20 cellular contexts compared by ENCODE assay signal in the genomic region with DNA sequence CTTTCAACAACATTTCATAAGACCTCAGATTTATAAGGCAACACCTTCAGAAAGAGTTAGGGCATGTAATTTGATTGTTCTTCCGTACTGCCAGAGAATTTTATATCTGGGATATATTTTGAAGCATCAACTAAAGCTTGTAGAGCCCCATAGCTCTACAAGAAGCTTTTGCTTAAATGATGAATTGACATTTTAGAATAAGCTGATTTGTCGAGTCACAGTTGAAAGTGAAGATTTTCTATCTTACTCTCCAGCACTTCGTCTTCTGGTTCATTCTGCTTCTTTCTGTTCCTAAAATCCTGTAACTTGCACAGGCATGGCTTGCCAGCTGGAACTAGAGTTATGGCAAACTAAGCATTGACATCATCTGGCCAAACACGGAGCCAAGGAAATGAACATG.
DNase-seq lines count a peak whose midpoint lies in the region; ATAC-seq, FAIRE-seq and TF ChIP-seq lines count a peak whose summit lies in the region.
"Had no signal": no experiment of that assay in that cellular context is flagged by ENCODE, and none has a peak within 500 bp of the region (broad histone marks: within the 10 kb centered on the region; RNA-seq: fewer than 3 reads in every experiment).

No MANE protein-coding gene starts in this region.

- H3K27me3 ChIP-seq in K562 (ENCODE audit: control insufficient read depth in 2 of 2, insufficient read depth in 2 of 2, low read length in 2 of 2), result no peaks in the 10 kb centered on the region
- H3K27me3 ChIP-seq in neuronal stem cell (ENCODE audit: control insufficient read depth in 3 of 3, insufficient read depth in 3 of 3, low read depth in 1 of 3, low read length in 3 of 3), result no peaks in the 10 kb centered on the region
- H3K27me3 ChIP-seq: BLaER1 had no signal

- no peak overlapping the region for H3K14ac ChIP-seq in neuronal stem cell (ENCODE audit: low read length)

- CTCF ChIA-PET in activated CD4-positive, alpha-beta T cell treated with anti-CD3 and anti-CD28 coated beads for 36 hours (lab: Charles Lee), result interaction anchor here (1.1 to 1.2 kb wide), 3 partner anchors 13 to 230 kb away, joined by 3 to 6 read pairs (median 3); no protein-coding TSS in a partner anchor
- CTCF ChIA-PET in K562 (lab: Yijun Ruan, JAX; ENCODE audit: low intra/inter-chr PET ratio), result no interaction called here

- TF ChIP-seq POLR2A in K562 (conservative IDR thresholded peaks at IDR 0.05), result no peak

- H3K4me3 Mint-ChIP-seq in activated CD4-positive, alpha-beta T cell treated with anti-CD3 and anti-CD28 coated beads, Interleukin-2, amount 10 ng/mL, durations not matched to agents 24 days and 14 days, result no peak overlapping the region
- H3K4me3 Mint-ChIP-seq in activated CD4-positive, alpha-beta T cell treated with anti-CD3 and anti-CD28 coated beads for 36 hours, result no peak overlapping the region
- H3K4me3 Mint-ChIP-seq: CD14-positive monocyte; CD4-positive, alpha-beta memory T cell had no signal

- peaks cover 20% of the 10 kb centered on the region for H3K27me3 Mint-ChIP-seq in activated CD4-positive, alpha-beta T cell treated with anti-CD3 and anti-CD28 coated beads, Interleukin-2, amount 10 ng/mL, durations not matched to agents 24 days and 14 days
- peaks cover 17% of the 10 kb centered on the region for H3K27me3 Mint-ChIP-seq in activated CD4-positive, alpha-beta T cell treated with anti-CD3 and anti-CD28 coated beads for 36 hours

- no peak overlapping the region for H4K8ac ChIP-seq in neuronal stem cell (ENCODE audit: low read depth, low read length)

- H3K4ac ChIP-seq in neuronal stem cell (ENCODE audit: low read length), result no peak overlapping the region

- H2BK15ac ChIP-seq in neuronal stem cell (ENCODE audit: low read length), result no peak overlapping the region

- POLR2A ChIA-PET in activated CD4-positive, alpha-beta T cell treated with anti-CD3 and anti-CD28 coated beads for 36 hours (lab: Charles Lee), result no interaction called here
- POLR2A ChIA-PET in K562 (lab: Yijun Ruan, JAX), result no interaction called here

- H2AFZ ChIP-seq in K562 (ENCODE audit: low read depth, low read length) (no peak overlapping the region), neuronal stem cell (ENCODE audit: low read length) (no peak overlapping the region)
- H2AFZ ChIP-seq: GM23248 had no signal

- H3K27ac ChIP-seq in K562 (ENCODE audit: extremely low read depth, low read depth, low read length), result no peak overlapping the region
- H3K27ac ChIP-seq in neuronal stem cell (replicated peaks; ENCODE audit: low read length), result no peak overlapping the region
- H3K27ac ChIP-seq: 22Rv1, BLaER1, GM23248, HL-60 had no signal

- H3K18ac ChIP-seq in neuronal stem cell (ENCODE audit: low read length), result no peak overlapping the region

- H3K9me3 ChIP-seq in K562 (replicated peaks; ENCODE audit: control insufficient read depth, insufficient read depth, low read depth, low read length) (no peaks in the 10 kb centered on the region), neuronal stem cell (replicated peaks in 1 of 2; ENCODE audit: control insufficient read depth in 2 of 2, insufficient read depth in 1 of 2, low read depth in 1 of 2, low read length in 2 of 2) (no peaks in the 10 kb centered on the region)
- H3K9me3 ChIP-seq: BLaER1, HAP-1 had no signal

- H4K91ac ChIP-seq in neuronal stem cell (ENCODE audit: low read depth, low read length, poor library complexity), result no peak overlapping the region

- H3K4me3 ChIP-seq in K562, result no peak overlapping the region
- H3K4me3 ChIP-seq in neuronal stem cell (ENCODE audit: low read length in 2 of 2), result no peak overlapping the region
- H3K4me3 ChIP-seq: BLaER1, GM23248, HAP-1 had no signal

- H3K23ac ChIP-seq in neuronal stem cell (ENCODE audit: low read depth, low read length, poor library complexity), result no peak overlapping the region

- H3K4me1 ChIP-seq in K562 (replicated peaks in 1 of 2; ENCODE audit: control insufficient read depth in 2 of 2, insufficient read depth in 2 of 2, low read length in 2 of 2), result no peaks in the 10 kb centered on the region
- H3K4me1 ChIP-seq in neuronal stem cell (ENCODE audit: control insufficient read depth in 2 of 2, insufficient read depth in 1 of 2, low read depth in 1 of 2, low read length in 2 of 2), result no peaks in the 10 kb centered on the region
- H3K4me1 ChIP-seq: BLaER1, HAP-1 had no signal

- H3K4me2 ChIP-seq in K562 (ENCODE audit: insufficient read depth, low read length) (no peak overlapping the region), neuronal stem cell (ENCODE audit: insufficient read depth, low read length, poor library complexity, severe bottlenecking) (no peak overlapping the region)
- H3K4me2 ChIP-seq: BLaER1 had no signal

- H3K79me1 ChIP-seq in neuronal stem cell (ENCODE audit: low read depth, low read length), result no peaks in the 10 kb centered on the region

- DNase-seq in activated CD4-positive, alpha-beta T cell treated with anti-CD3 and anti-CD28 coated beads, Interleukin-2, amount 10 ng/mL, durations not matched to agents 24 days and 14 days, result peak; percentile 14
- no peak for DNase-seq in activated CD4-positive, alpha-beta T cell treated with anti-CD3 and anti-CD28 coated beads for 36 hours
- no peak for DNase-seq in K562 (ENCODE audit: extremely low read depth in 1 of 4, low spot score in 3 of 4)
- peak; percentile 4 for DNase-seq in stromal cell of bone marrow (ENCODE audit: low read depth)
- no peak for DNase-seq in stimulated activated naive CD4-positive, alpha-beta T cell (lab: John Stamatoyannopoulos, UW)
- DNase-seq in T-helper 9 cell, result no peak
- DNase-seq in neuronal stem cell (ENCODE audit: low spot score), result no peak
- DNase-seq: CD4-positive, alpha-beta memory T cell; DMS153; DMS79; GDM1; GM23248; IMR-90 had no signal

- no peaks in the 10 kb centered on the region for H4K20me1 ChIP-seq in K562 (replicated peaks; ENCODE audit: control insufficient read depth, insufficient read depth, low read length)
- H4K20me1 ChIP-seq: BLaER1 had no signal

- no peaks in the 10 kb centered on the region for H3K36me3 ChIP-seq in K562 (ENCODE audit: control insufficient read depth, insufficient read depth, low read length)
- H3K36me3 ChIP-seq in neuronal stem cell (replicated peaks in 1 of 2; ENCODE audit: control insufficient read depth in 2 of 2, insufficient read depth in 2 of 2, low read length in 2 of 2), result no peaks in the 10 kb centered on the region
- H3K36me3 ChIP-seq: BLaER1, HAP-1 had no signal

- no TSS peak for BruUV-seq in K562 (replicated peaks; lab: Mats Ljungman, UMichigan)

- FAIRE-seq in K562 (lab: Jason Lieb, UNC), result no peak
- FAIRE-seq: GM12892, GM18507 had no signal

- TF ChIP-seq RAD21 in K562 (CRISPR knock-in tag; conservative IDR thresholded peaks at IDR 0.05 in 1 of 2, IDR thresholded peaks at IDR 0.05 in 1 of 2), result no peak

- H3K4me1 Mint-ChIP-seq in activated CD4-positive, alpha-beta T cell treated with anti-CD3 and anti-CD28 coated beads, Interleukin-2, amount 10 ng/mL, durations not matched to agents 24 days and 14 days, result no peaks in the 10 kb centered on the region
- no peaks in the 10 kb centered on the region for H3K4me1 Mint-ChIP-seq in activated CD4-positive, alpha-beta T cell treated with anti-CD3 and anti-CD28 coated beads for 36 hours
- H3K4me1 Mint-ChIP-seq: CD14-positive monocyte; CD4-positive, alpha-beta memory T cell had no signal

- no peak for TF ChIP-seq CTCF in K562 (IDR thresholded peaks at IDR 0.05 in 2 of 3, conservative IDR thresholded peaks at IDR 0.05 in 1 of 3; ENCODE audit: insufficient read depth in 2 of 3, low read depth in 1 of 3, low read length in 3 of 3)

- H3K9me1 ChIP-seq in K562 (ENCODE audit: control insufficient read depth, insufficient read depth, low read length), result no peaks in the 10 kb centered on the region

- intact Hi-C loops in activated CD4-positive, alpha-beta T cell treated with anti-CD3 and anti-CD28 coated beads, Interleukin-2, amount 10 ng/mL, durations not matched to agents 24 days and 14 days (cut with micrococcal nuclease), result no loop called here
- intact Hi-C loops in activated CD4-positive, alpha-beta T cell treated with anti-CD3 and anti-CD28 coated beads for 36 hours (cut with DNase I, micrococcal nuclease), result no loop called here
- intact Hi-C loops in K562 (cut with micrococcal nuclease), result no loop called here

- H2BK5ac ChIP-seq in neuronal stem cell (ENCODE audit: low read length), result no peak overlapping the region

- 2% methylated on average over 4 of the region's 4 CpGs for WGBS in K562 (ENCODE audit: insufficient coverage, low coverage, missing lambda C conversion rate)
- WGBS in neuronal stem cell (ENCODE audit: extremely low coverage in 2 of 2, insufficient read length in 2 of 2, insufficient replicate concordance in 1 of 2), 2 donors, result no CpG with 5 or more reads among the region's 4 CpGs

- no peak overlapping the region for H3K27ac Mint-ChIP-seq in activated CD4-positive, alpha-beta T cell treated with anti-CD3 and anti-CD28 coated beads, Interleukin-2, amount 10 ng/mL, durations not matched to agents 24 days and 14 days
- no peak overlapping the region for H3K27ac Mint-ChIP-seq in activated CD4-positive, alpha-beta T cell treated with anti-CD3 and anti-CD28 coated beads for 36 hours
- H3K27ac Mint-ChIP-seq: CD14-positive monocyte; CD4-positive, alpha-beta memory T cell had no signal

- H2BK12ac ChIP-seq in neuronal stem cell (ENCODE audit: low read length), result no peak overlapping the region

- no peak overlapping the region for H2AK5ac ChIP-seq in neuronal stem cell (ENCODE audit: low read depth, low read length)

- no peak for TF ChIP-seq EP300 in K562 (IDR thresholded peaks at IDR 0.05; ENCODE audit: low read length)

- no peaks in the 10 kb centered on the region for H3K36me3 Mint-ChIP-seq in activated CD4-positive, alpha-beta T cell treated with anti-CD3 and anti-CD28 coated beads, Interleukin-2, amount 10 ng/mL, durations not matched to agents 24 days and 14 days (ENCODE audit: low read depth)
- H3K36me3 Mint-ChIP-seq in activated CD4-positive, alpha-beta T cell treated with anti-CD3 and anti-CD28 coated beads for 36 hours (ENCODE audit: low read depth), result no peaks in the 10 kb centered on the region
- H3K36me3 Mint-ChIP-seq: CD14-positive monocyte; CD4-positive, alpha-beta memory T cell had no signal

- in situ Hi-C loops in K562 (cut with MboI), result no loop called here

- no peak overlapping the region for H3K9ac ChIP-seq in K562 (ENCODE audit: insufficient read depth in 1 of 2, low read depth in 2 of 2, low read length in 2 of 2)
- no peak overlapping the region for H3K9ac ChIP-seq in neuronal stem cell (ENCODE audit: low read depth, low read length, poor library complexity)
- H3K9ac ChIP-seq: BLaER1, GM23248 had no signal

- no peaks in the 10 kb centered on the region for H3K79me2 ChIP-seq in K562 (ENCODE audit: control insufficient read depth, insufficient read depth, low read length)

- no peak for ATAC-seq in activated CD4-positive, alpha-beta T cell treated with anti-CD3 and anti-CD28 coated beads for 36 hours
- ATAC-seq in K562, result no peak

- no peaks in the 10 kb centered on the region for H3K9me3 Mint-ChIP-seq in activated CD4-positive, alpha-beta T cell treated with anti-CD3 and anti-CD28 coated beads, Interleukin-2, amount 10 ng/mL, durations not matched to agents 24 days and 14 days
- H3K9me3 Mint-ChIP-seq in activated CD4-positive, alpha-beta T cell treated with anti-CD3 and anti-CD28 coated beads for 36 hours (ENCODE audit: low read depth), result no peaks in the 10 kb centered on the region

- H2BK120ac ChIP-seq in neuronal stem cell (ENCODE audit: low read depth, low read length), result no peak overlapping the region

TF ChIP-seq in K562, 482 proteins besides CTCF, POLR2A, EP300 and RAD21 (continues in another document):
- TF ChIP-seq SIN3B (IDR thresholded peaks at IDR 0.05; ENCODE audit: low read depth), result no peak

Comparison
In these comparisons a context has a peak if more than half of its experiments do, and no peak if none do; other contexts are left out.
1. DNase-seq: peak in activated CD4-positive, alpha-beta T cell treated with anti-CD3 and anti-CD28 coated beads, Interleukin-2, amount 10 ng/mL, durations not matched to agents 24 days and 14 days (single experiment) and stromal cell of bone marrow (single experiment); none in activated CD4-positive, alpha-beta T cell treated with anti-CD3 and anti-CD28 coated beads for 36 hours (single experiment), K562 (0 of 4), stimulated activated naive CD4-positive, alpha-beta T cell (0 of 6), T-helper 9 cell (single experiment) and neuronal stem cell (single experiment).